8 cellular contexts compared by ENCODE assay signal in genomic region chr4:26583538-26583864, GRCh38. TPM values are rescaled to one million over a fixed set of nuclear protein-coding genes. Genes with fewer than 3 reads are reported as not detected.
DNase-seq lines count a peak whose midpoint lies in the region; ATAC-seq and TF ChIP-seq lines count a peak whose summit lies in the region.

No MANE protein-coding gene starts in this region.

- no peaks in the 10 kb centered on the region for H3K9me3 Mint-ChIP-seq in activated CD8-positive, alpha-beta memory T cell treated with anti-CD3 and anti-CD28 coated beads, Interleukin-2, amount 10 ng/mL, durations not matched to agents 7 days and 5 days (ENCODE audit: low read depth)
- H3K9me3 Mint-ChIP-seq in chondrocyte (ENCODE audit: low read depth) = peaks cover 2% of the 10 kb centered on the region

- CTCF ChIA-PET in activated CD8-positive, alpha-beta memory T cell treated with anti-CD3 and anti-CD28 coated beads, Interleukin-2, amount 10 ng/mL, durations not matched to agents 7 days and 5 days (lab: Charles Lee) = interaction anchor here (0.9 to 1.7 kb wide), 4 partner anchors 125 to 302 kb away, joined by 3 to 5 read pairs (median 3); no protein-coding TSS in a partner anchor

- H3K36me3 Mint-ChIP-seq in activated CD8-positive, alpha-beta memory T cell treated with anti-CD3 and anti-CD28 coated beads, Interleukin-2, amount 10 ng/mL, durations not matched to agents 7 days and 5 days = no peaks in the 10 kb centered on the region
- H3K36me3 Mint-ChIP-seq in chondrocyte (ENCODE audit: low read depth) = peaks cover 2% of the 10 kb centered on the region

- no peaks in the 10 kb centered on the region for H3K27me3 Mint-ChIP-seq in activated CD8-positive, alpha-beta memory T cell treated with anti-CD3 and anti-CD28 coated beads, Interleukin-2, amount 10 ng/mL, durations not matched to agents 7 days and 5 days
- no peaks in the 10 kb centered on the region for H3K27me3 Mint-ChIP-seq in chondrocyte (ENCODE audit: low read depth)

- peak; percentile 73 for ATAC-seq in activated CD8-positive, alpha-beta memory T cell treated with anti-CD3 and anti-CD28 coated beads, Interleukin-2, amount 10 ng/mL, durations not matched to agents 7 days and 5 days
- peak; percentile 55 for ATAC-seq in HG02798 (IDR thresholded peaks at IDR 0.05; ENCODE audit: poor library complexity, unreplicated experiment)

- no peak for TF ChIP-seq CTCF in chondrocyte (IDR thresholded peaks at IDR 0.05)

- H3K4me3 Mint-ChIP-seq in activated CD8-positive, alpha-beta memory T cell treated with anti-CD3 and anti-CD28 coated beads, Interleukin-2, amount 10 ng/mL, durations not matched to agents 7 days and 5 days = peak overlapping the region; percentile 91
- peak overlapping the region; percentile 93 for H3K4me3 Mint-ChIP-seq in chondrocyte (ENCODE audit: unreplicated experiment)

- H3K4me1 Mint-ChIP-seq in activated CD8-positive, alpha-beta memory T cell treated with anti-CD3 and anti-CD28 coated beads, Interleukin-2, amount 10 ng/mL, durations not matched to agents 7 days and 5 days = peaks cover 24% of the 10 kb centered on the region
- H3K4me1 Mint-ChIP-seq in chondrocyte (ENCODE audit: low read depth) = peaks cover 33% of the 10 kb centered on the region

- DNase-seq in activated CD8-positive, alpha-beta memory T cell treated with anti-CD3 and anti-CD28 coated beads, Interleukin-2, amount 10 ng/mL, durations not matched to agents 7 days and 5 days = no peak
- DNase-seq in activated CD8-positive, alpha-beta memory T cell treated with anti-CD3 and anti-CD28 coated beads for 24 hours = no peak
- peak; percentile 71 for DNase-seq in NCI-H345 (lab: John Stamatoyannopoulos, UW)
- no peak for DNase-seq in chondrocyte (ENCODE audit: low spot score)
- DNase-seq in midbrain (lab: John Stamatoyannopoulos, UW) = peak; percentile 72
- no peak for DNase-seq in cortex of kidney (lab: John Stamatoyannopoulos, UW)
- DNase-seq in COR-L47 (lab: John Stamatoyannopoulos, UW) = no peak

- peak overlapping the region; percentile 96 for H3K27ac Mint-ChIP-seq in activated CD8-positive, alpha-beta memory T cell treated with anti-CD3 and anti-CD28 coated beads, Interleukin-2, amount 10 ng/mL, durations not matched to agents 7 days and 5 days
- H3K27ac Mint-ChIP-seq in chondrocyte (ENCODE audit: unreplicated experiment) = peak overlapping the region; percentile 97

RNA-seq across cellular contexts. Expression of gene TBC1D19, which starts 0.4 kb away (rescaled TPM):
- total RNA-seq in activated CD8-positive, alpha-beta memory T cell treated with anti-CD3 and anti-CD28 coated beads, Interleukin-2, amount 10 ng/mL, durations not matched to agents 7 days and 5 days = 1 to 10 TPM; 4.3 to 8.0 TPM
- 12.4 to 19.7 TPM (median 14.4 TPM) in 3 replicates for total RNA-seq in chondrocyte

Comparison
In these comparisons a context has a peak if more than half of its experiments do, and no peak if none do; other contexts are left out.
1. DNase-seq: peak in NCI-H345 (single experiment) and midbrain (single experiment); none in activated CD8-positive, alpha-beta memory T cell treated with anti-CD3 and anti-CD28 coated beads, Interleukin-2, amount 10 ng/mL, durations not matched to agents 7 days and 5 days (single experiment), activated CD8-positive, alpha-beta memory T cell treated with anti-CD3 and anti-CD28 coated beads for 24 hours (single experiment), chondrocyte (single experiment), cortex of kidney (single experiment) and COR-L47 (single experiment).